5 cellular contexts compared by ENCODE assay signal in the genomic region with DNA sequence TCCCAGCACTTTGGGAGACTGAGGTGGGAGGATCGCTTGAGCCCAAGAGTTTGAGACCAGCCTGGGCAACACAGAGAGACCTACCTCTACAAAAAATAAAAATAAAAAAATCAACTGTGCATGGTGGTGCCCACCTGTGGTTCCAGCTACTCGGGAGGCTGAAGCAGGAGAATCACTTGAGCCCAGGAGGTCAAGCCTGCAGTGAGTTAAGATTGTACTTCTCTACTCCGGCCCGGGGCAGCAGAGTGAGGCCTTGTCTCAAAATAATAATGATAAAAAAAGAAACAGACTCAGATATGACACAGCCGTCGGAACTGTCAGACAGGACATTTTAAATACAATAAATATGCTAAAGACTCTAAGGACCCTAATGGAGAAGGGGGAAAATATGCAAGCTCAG. TPM values are rescaled to one million over a fixed set of nuclear protein-coding genes. Genes with fewer than 3 reads are reported as not detected.
"Had no signal": no experiment of that assay in that cellular context is flagged by ENCODE, and none has a peak within 500 bp of the region (broad histone marks: within the 10 kb centered on the region; RNA-seq: fewer than 3 reads in every experiment).

No MANE protein-coding gene starts in this region.

- H3K27ac Mint-ChIP-seq: GM23338, H9 had no signal

- ATAC-seq: GM23338 had no signal

- DNase-seq: H9, HCEC 1CT, IMR-90 had no signal

- H3K4me1 Mint-ChIP-seq: GM23338, H9 had no signal

- H3K9me3 Mint-ChIP-seq: GM23338 had no signal

- H3K4me3 ChIP-seq: GM23338 had no signal

- H3K4me3 Mint-ChIP-seq: GM23338, H9 had no signal

RNA-seq across cellular contexts. Expression of a gene that starts 18.4 kb away (rescaled TPM):
- total RNA-seq: IMR-90 had no signal

RNA-seq across cellular contexts. Expression of a gene that starts 49.7 kb away (rescaled TPM):
- total RNA-seq: GM23338, H1, H9, IMR-90 had no signal

RNA-seq across cellular contexts. Expression of a gene that starts 49.8 kb away (rescaled TPM):
- total RNA-seq: GM23338, H1, H9, IMR-90 had no signal
